7 cellular contexts compared by ENCODE assay signal in the genomic region with DNA sequence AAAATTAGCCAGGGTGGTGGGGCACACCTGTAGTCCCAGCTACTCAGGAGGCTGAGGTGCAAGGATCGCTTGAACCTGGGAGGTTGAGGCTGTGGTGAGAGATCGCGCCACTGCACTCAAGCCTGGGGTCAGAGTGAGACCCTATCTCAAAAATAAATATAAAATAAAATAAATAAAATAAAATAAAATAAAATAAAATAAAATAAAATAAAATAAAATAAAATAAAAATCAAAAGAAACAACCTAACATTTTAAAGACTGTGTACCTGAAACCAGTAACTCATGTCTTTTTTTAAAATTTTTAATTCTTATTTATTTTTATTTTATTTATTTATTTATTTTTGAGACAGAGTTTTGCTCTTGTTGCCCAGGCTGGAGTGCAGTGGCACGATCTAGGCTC. TPM values are rescaled to one million over a fixed set of nuclear protein-coding genes. Genes with fewer than 3 reads are reported as not detected.
DNase-seq lines count a peak whose midpoint lies in the region; ATAC-seq, FAIRE-seq and TF ChIP-seq lines count a peak whose summit lies in the region.
"Not testable (repeated sequence)": the region's sequence is repeated elsewhere in the genome, so short reads cannot be mapped to it uniquely, and the experiment has no call there.
"Had no signal": no experiment of that assay in that cellular context is flagged by ENCODE, and none has a peak within 500 bp of the region (broad histone marks: within the 10 kb centered on the region; RNA-seq: fewer than 3 reads in every experiment).

No MANE protein-coding gene starts in this region.

- TF ChIP-seq CTCF in WTC11 (IDR thresholded peaks at IDR 0.05), result not testable (repeated sequence)

- CTCF ChIA-PET in WTC11 (lab: Charles Lee), result interaction anchor here (0.6 to 1.4 kb wide), 6 partner anchors 9 to 96 kb away, joined by 3 to 6 read pairs (median 4); no protein-coding TSS in a partner anchor

- peak; percentile 64 for FAIRE-seq in frontal cortex (lab: Jason Lieb, UNC)

- ATAC-seq in WTC11, result not testable (repeated sequence)

- not testable (repeated sequence) for H3K36me3 Mint-ChIP-seq in WTC11

- not testable (repeated sequence) for H3K9me3 Mint-ChIP-seq in WTC11

- H3K4me1 Mint-ChIP-seq in WTC11, result peaks cover 10% of the 10 kb centered on the region; the same call in 1 of the 2 replicates

- POLR2A ChIA-PET in WTC11 (lab: Charles Lee), result not testable (repeated sequence)

- H3K27ac Mint-ChIP-seq in WTC11, result not testable (repeated sequence)

- intact Hi-C loops in cardiac septum (cut with DNase I), result loop anchor here (10.0 kb wide), 1 partner anchor 362 kb away; no protein-coding TSS in a partner anchor

- not testable (repeated sequence) for H3K4me3 Mint-ChIP-seq in WTC11

- peaks cover 52% of the 10 kb centered on the region for H3K27me3 Mint-ChIP-seq in WTC11 (ENCODE audit: low read depth)

- not testable (repeated sequence) for DNase-seq in WTC11 (ENCODE audit: low spot score); frontal cortex (ENCODE audit: low spot score in 2 of 2)
- DNase-seq in cardiac septum (ENCODE audit: low spot score), result peak; percentile 22
- peak; percentile 5 for DNase-seq in mesenteric fat pad (ENCODE audit: low spot score)

TF ChIP-seq in WTC11, 78 proteins besides CTCF, POLR2A, EP300 and RAD21:
- TF ChIP-seq HMGA2 (CRISPR knock-in tag; IDR thresholded peaks at IDR 0.05), result peak; percentile 96
TF ChIP-seq in WTC11: peak in this region for 1; not testable (repeated sequence) for 77.

RNA-seq across cellular contexts. Expression of a gene that starts 7.7 kb away (rescaled TPM):
- total RNA-seq in WTC11 (2021), result 4.4 to 6.4 TPM (median 5.7 TPM) in 3 replicates
- total RNA-seq in frontal cortex, result 0.41 TPM
- 2.4 TPM for total RNA-seq in cardiac septum
- total RNA-seq in mesenteric fat pad, result 0.19 TPM
- total RNA-seq: B cell; CD4-positive, CD25-positive, alpha-beta regulatory T cell; CD8-positive, alpha-beta T cell had no signal
